Comparison of ENCODE assay signal across 1 cellular context in genomic region chr7:29336851-29337627, GRCh38.
TF ChIP-seq lines count a peak whose summit lies in the region.

No MANE protein-coding gene starts in this region.

TF ChIP-seq in HepG2, 621 proteins besides CTCF, POLR2A, EP300 and RAD21 (continued from another document and continues in another):
- TF ChIP-seq USF2 (IDR thresholded peaks at IDR 0.05; ENCODE audit: low read depth, low read length) (no peak), USF2 (CRISPR knock-in tag; IDR thresholded peaks at IDR 0.05; ENCODE audit: borderline replicate concordance) (no peak), ZMYM4 (CRISPR knock-in tag; IDR thresholded peaks at IDR 0.05) (peak; percentile 82), ATF4 (CRISPR knock-in tag; IDR thresholded peaks at IDR 0.05) (peak in 1 of 2 experiments; percentile 39; a peak in 1 of 4 replicates), ZNF609 (CRISPR knock-in tag; IDR thresholded peaks at IDR 0.05; ENCODE audit: borderline replicate concordance) (peak; percentile 92), IKZF1 (IDR thresholded peaks at IDR 0.05) (no peak), ZNF768 (CRISPR knock-in tag; IDR thresholded peaks at IDR 0.05) (no peak), HMG20B (CRISPR knock-in tag; conservative IDR thresholded peaks at IDR 0.05) (peak; percentile 54; the same call in 1 of the 2 replicates), TFAP4 (IDR thresholded peaks at IDR 0.05; ENCODE audit: borderline replicate concordance, low read depth) (peak; percentile 79), HMG20A (CRISPR knock-in tag; IDR thresholded peaks at IDR 0.05; ENCODE audit: borderline replicate concordance) (peak; percentile 83), MEIS1 (CRISPR knock-in tag; IDR thresholded peaks at IDR 0.05; ENCODE audit: borderline replicate concordance) (peak; percentile 83; the same call in 1 of the 2 replicates), ZSCAN21 (CRISPR knock-in tag; IDR thresholded peaks at IDR 0.05; ENCODE audit: borderline replicate concordance) (0 out of 2 replicates have a peak, but pooled peaks have one; percentile 30), ZNF788 (CRISPR knock-in tag; IDR thresholded peaks at IDR 0.05; ENCODE audit: borderline replicate concordance) (peak; percentile 79; the same call in 1 of the 2 replicates), ZNF792 (CRISPR knock-in tag; IDR thresholded peaks at IDR 0.05) (peak; percentile 79; the same call in 1 of the 2 replicates), TSC22D2 (CRISPR knock-in tag; IDR thresholded peaks at IDR 0.05; ENCODE audit: borderline replicate concordance) (no peak), ATF6 (CRISPR knock-in tag; conservative IDR thresholded peaks at IDR 0.05) (no peak), HNF1A (IDR thresholded peaks at IDR 0.05; ENCODE audit: low read depth) (peak; percentile 58; the same call in 1 of the 2 replicates), HNF1A (CRISPR knock-in tag; IDR thresholded peaks at IDR 0.05; ENCODE audit: borderline replicate concordance) (peak; percentile 82; the same call in 1 of the 2 replicates), SIN3A (IDR thresholded peaks at IDR 0.05; ENCODE audit: borderline replicate concordance, low read depth, low read length) (no peak), SIX1 (CRISPR knock-in tag; IDR thresholded peaks at IDR 0.05; ENCODE audit: borderline replicate concordance) (peak; percentile 66; the same call in 1 of the 2 replicates), POGZ (CRISPR knock-in tag; IDR thresholded peaks at IDR 0.05) (peak; percentile 62), KDM6A (CRISPR knock-in tag; IDR thresholded peaks at IDR 0.05; ENCODE audit: low read depth) (0 out of 2 replicates have a peak, but pooled peaks have one; percentile 40), MYNN (CRISPR knock-in tag; IDR thresholded peaks at IDR 0.05; ENCODE audit: low read depth) (peak; percentile 41; the same call in 1 of the 2 replicates), FOXP4 (CRISPR knock-in tag; IDR thresholded peaks at IDR 0.05) (peak; percentile 84), ZNF362 (CRISPR knock-in tag; IDR thresholded peaks at IDR 0.05; ENCODE audit: borderline replicate concordance) (no peak), ZNF512B (CRISPR knock-in tag; IDR thresholded peaks at IDR 0.05; ENCODE audit: borderline replicate concordance) (no peak), ZNF12 (CRISPR knock-in tag; IDR thresholded peaks at IDR 0.05) (peak; percentile 81; the same call in 1 of the 2 replicates), MED13 (CRISPR knock-in tag; IDR thresholded peaks at IDR 0.05) (peak; percentile 36; the same call in 1 of the 2 replicates)
